Comparison of ENCODE assay signal across 8 cellular contexts in genomic region chr19:10416380-10417257, GRCh38. TPM values are rescaled to one million over a fixed set of nuclear protein-coding genes. Genes with fewer than 3 reads are reported as not detected.
DNase-seq lines count a peak whose midpoint lies in the region; ATAC-seq and TF ChIP-seq lines count a peak whose summit lies in the region.

No MANE protein-coding gene starts in this region.

- peak overlapping the region; percentile 83 for H2AFZ ChIP-seq in neural progenitor cell (replicated peaks)

- H3K27me3 ChIP-seq in neural progenitor cell (peaks cover 89% of the 10 kb centered on the region), stomach (peaks cover 30 to 65% (median 56%) of the 10 kb centered on the region in 3 donors)

- intact Hi-C loops in activated T-helper 2 cell treated with anti-CD3 and anti-CD28 coated beads, Interferon-gamma antibody, Interleukin-2, Interleukin-4, amounts not matched to agents 10 μg/mL and 5 μg/mL and 100 μg/mL, durations not matched to agents 14 hours and 24 hours and 36 hours (cut with micrococcal nuclease): loop anchor here (1.0 kb wide), 2 partner anchors 8 kb away; no protein-coding TSS in a partner anchor
- intact Hi-C loops in stomach (cut with DNase I; ENCODE audit: low total_unique reads): no loop called here

- H3K27ac Mint-ChIP-seq in activated T-helper 2 cell treated with anti-CD3 and anti-CD28 coated beads, Interferon-gamma antibody, Interleukin-2, Interleukin-4, amounts not matched to agents 10 μg/mL and 5 μg/mL and 100 μg/mL, durations not matched to agents 14 hours and 24 hours and 36 hours: peak overlapping the region; percentile 84
- peak overlapping the region; percentile 69 for H3K27ac Mint-ChIP-seq in neural progenitor cell

- H3K27ac ChIP-seq in neural progenitor cell (no peak overlapping the region), stomach (peak overlapping the region in 4 of 5 donors; percentile 44 to 62 (median 54))

- H3K9me3 ChIP-seq in neural progenitor cell (ENCODE audit: low read depth): no peaks in the 10 kb centered on the region
- H3K9me3 ChIP-seq in stomach: peaks cover 0 to 8% (median 3%) of the 10 kb centered on the region in 4 donors

- H3K4me3 ChIP-seq in neural progenitor cell: peak overlapping the region; percentile 47
- H3K4me3 ChIP-seq in stomach: peak overlapping the region; percentile 39 to 51 (median 46)

- peaks cover 55% of the 10 kb centered on the region for H3F3A ChIP-seq in neural progenitor cell (ENCODE audit: low read depth)

- H3K36me3 ChIP-seq in neural progenitor cell (no peaks in the 10 kb centered on the region), stomach (no peaks in the 10 kb centered on the region)

- no peaks in the 10 kb centered on the region for H3K79me2 ChIP-seq in neural progenitor cell (ENCODE audit: low read depth)

- H3K4me3 Mint-ChIP-seq in activated T-helper 2 cell treated with anti-CD3 and anti-CD28 coated beads, Interferon-gamma antibody, Interleukin-2, Interleukin-4, amounts not matched to agents 10 μg/mL and 5 μg/mL and 100 μg/mL, durations not matched to agents 14 hours and 24 hours and 36 hours (ENCODE audit: low read depth): peak overlapping the region; percentile 80
- H3K4me3 Mint-ChIP-seq in neural progenitor cell: peak overlapping the region; percentile 81

- in situ Hi-C loops in KBM-7 (cut with MboI; ENCODE audit: low pct_unique_long_range_greater_than_20kb, low sequenced_read_pairs): no loop called here

- peak; percentile 78 for TF ChIP-seq CTCF in neural progenitor cell (IDR thresholded peaks at IDR 0.05)
- TF ChIP-seq CTCF in stomach (IDR thresholded peaks at IDR 0.05): peak in 5 of 7 experiments; percentile 67 to 89 (median 83)

- H3K27me3 Mint-ChIP-seq in activated T-helper 2 cell treated with anti-CD3 and anti-CD28 coated beads, Interferon-gamma antibody, Interleukin-2, Interleukin-4, amounts not matched to agents 10 μg/mL and 5 μg/mL and 100 μg/mL, durations not matched to agents 14 hours and 24 hours and 36 hours (ENCODE audit: low read depth): no peaks in the 10 kb centered on the region
- peaks cover 24% of the 10 kb centered on the region for H3K27me3 Mint-ChIP-seq in neural progenitor cell (ENCODE audit: insufficient read depth, low read depth)

- H3K36me3 Mint-ChIP-seq in activated T-helper 2 cell treated with anti-CD3 and anti-CD28 coated beads, Interferon-gamma antibody, Interleukin-2, Interleukin-4, amounts not matched to agents 10 μg/mL and 5 μg/mL and 100 μg/mL, durations not matched to agents 14 hours and 24 hours and 36 hours (ENCODE audit: low read depth): peaks cover 38% of the 10 kb centered on the region
- no peaks in the 10 kb centered on the region for H3K36me3 Mint-ChIP-seq in neural progenitor cell

- DNase-seq in D341Med (ENCODE audit: low spot score): peak; percentile 95
- DNase-seq in KBM-7: peak; percentile 98
- peak; percentile 96 for DNase-seq in RPMI8226
- DNase-seq in activated T-helper 2 cell treated with anti-CD3 and anti-CD28 coated beads, Interferon-gamma antibody, Interleukin-2, Interleukin-4, amounts not matched to agents 10 μg/mL and 5 μg/mL and 100 μg/mL, durations not matched to agents 14 hours and 24 hours and 36 hours (ENCODE audit: low spot score): peak; percentile 94
- peak; percentile 77 for DNase-seq in fibroblast of the conjunctiva (ENCODE audit: low read depth)
- peak; percentile 95 for DNase-seq in neural progenitor cell (ENCODE audit: low spot score)
- peak; percentile 90 for DNase-seq in stomach

- H3K4me1 ChIP-seq in neural progenitor cell (peaks cover 13% of the 10 kb centered on the region), stomach (peaks cover 37 to 61% (median 51%) of the 10 kb centered on the region in 4 donors)

- H3K9me3 Mint-ChIP-seq in activated T-helper 2 cell treated with anti-CD3 and anti-CD28 coated beads, Interferon-gamma antibody, Interleukin-2, Interleukin-4, amounts not matched to agents 10 μg/mL and 5 μg/mL and 100 μg/mL, durations not matched to agents 14 hours and 24 hours and 36 hours: no peaks in the 10 kb centered on the region
- peaks cover 3% of the 10 kb centered on the region for H3K9me3 Mint-ChIP-seq in neural progenitor cell

- no peak overlapping the region for H3K9ac ChIP-seq in neural progenitor cell

- peaks cover 19% of the 10 kb centered on the region for H4K20me1 ChIP-seq in neural progenitor cell (ENCODE audit: low read depth)

- peaks cover 45% of the 10 kb centered on the region for H3K4me1 Mint-ChIP-seq in activated T-helper 2 cell treated with anti-CD3 and anti-CD28 coated beads, Interferon-gamma antibody, Interleukin-2, Interleukin-4, amounts not matched to agents 10 μg/mL and 5 μg/mL and 100 μg/mL, durations not matched to agents 14 hours and 24 hours and 36 hours (ENCODE audit: low read depth)
- peaks cover 42% of the 10 kb centered on the region for H3K4me1 Mint-ChIP-seq in neural progenitor cell

- TF ChIP-seq POLR2A in stomach (IDR thresholded peaks at IDR 0.05): no peak

- H3K4me2 ChIP-seq in neural progenitor cell: peak overlapping the region; percentile 78

- peak; percentile 56 for ATAC-seq in GM21390 (IDR thresholded peaks at IDR 0.05; ENCODE audit: unreplicated experiment)

- 2 to 4% (median 4%) methylated on average over 22 to 67 of the region's 67 CpGs for WGBS in stomach, 5 donors

- no peak for TF ChIP-seq EP300 in stomach (IDR thresholded peaks at IDR 0.05)

RNA-seq across cellular contexts. Expression of gene PDE4A, which starts 3.7 kb away (rescaled TPM):
- total RNA-seq in activated T-helper 2 cell treated with anti-CD3 and anti-CD28 coated beads, Interferon-gamma antibody, Interleukin-2, Interleukin-4, amounts not matched to agents 10 μg/mL and 5 μg/mL and 100 μg/mL, durations not matched to agents 14 hours and 24 hours and 36 hours: 105 TPM in 2 replicates
- total RNA-seq in neural progenitor cell (ENCODE audit: low replicate concordance) (0.37 and 1.5 TPM in 2 replicates), stomach (10 to 100 TPM in 2 of 5 donors, 1 to 10 TPM in 3; 2.3 to 30.7 (median 8.9) TPM)
- 10 to 100 TPM in 2 of 3 donors, 1 to 10 TPM in 1; 5.0 to 12.9 (median 11.0) TPM for polyA plus RNA-seq in stomach

RNA-seq across cellular contexts. Expression of gene CDC37, which starts 13.3 kb away (rescaled TPM):
- total RNA-seq in activated T-helper 2 cell treated with anti-CD3 and anti-CD28 coated beads, Interferon-gamma antibody, Interleukin-2, Interleukin-4, amounts not matched to agents 10 μg/mL and 5 μg/mL and 100 μg/mL, durations not matched to agents 14 hours and 24 hours and 36 hours: 285 and 300 TPM in 2 replicates
- 142 and 211 TPM in 2 replicates for total RNA-seq in neural progenitor cell (ENCODE audit: low replicate concordance)
- total RNA-seq in stomach: 100 to 1,000 TPM in 4 of 5 donors, 10 to 100 TPM in 1; 84.3 to 390 (median 174) TPM
- polyA plus RNA-seq in stomach: 100 to 1,000 TPM; 145 to 179 (median 164) TPM

RNA-seq across cellular contexts. Expression of gene TYK2, which starts 36.2 kb away (rescaled TPM):
- 250 TPM in 2 replicates for total RNA-seq in activated T-helper 2 cell treated with anti-CD3 and anti-CD28 coated beads, Interferon-gamma antibody, Interleukin-2, Interleukin-4, amounts not matched to agents 10 μg/mL and 5 μg/mL and 100 μg/mL, durations not matched to agents 14 hours and 24 hours and 36 hours
- total RNA-seq in neural progenitor cell (ENCODE audit: low replicate concordance): 20.7 and 44.9 TPM in 2 replicates
- total RNA-seq in stomach: 100 to 1,000 TPM in 4 of 5 donors, 10 to 100 TPM in 1; 45.2 to 365 (median 314) TPM
- polyA plus RNA-seq in stomach: 100 to 1,000 TPM in 2 of 3 donors, 10 to 100 TPM in 1; 88.8 to 144 (median 107) TPM
